Comparison of ENCODE assay signal across 4 cellular contexts in the genomic region with DNA sequence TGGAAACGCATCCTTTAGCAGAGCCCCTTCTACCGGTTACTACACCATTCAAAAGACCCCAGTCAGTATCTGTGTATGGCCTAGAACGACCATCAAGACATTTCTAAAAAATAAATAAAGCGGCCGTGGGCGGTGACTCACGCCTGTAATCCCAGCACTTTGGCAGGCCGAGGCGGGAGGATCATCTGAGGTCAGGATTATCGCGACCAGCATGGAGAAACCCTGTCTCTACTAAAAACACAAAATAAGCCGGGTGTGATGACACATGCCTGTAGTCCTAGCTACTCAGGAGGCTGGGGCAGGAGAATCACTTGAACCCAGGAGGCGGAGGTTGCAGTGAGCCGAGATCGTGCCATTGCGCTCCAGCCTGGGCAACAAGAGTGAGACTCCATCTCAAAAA. TPM values are rescaled to one million over a fixed set of nuclear protein-coding genes. Genes with fewer than 3 reads are reported as not detected.
"Had no signal": no experiment of that assay in that cellular context is flagged by ENCODE, and none has a peak within 500 bp of the region (broad histone marks: within the 10 kb centered on the region; RNA-seq: fewer than 3 reads in every experiment).

No MANE protein-coding gene starts in this region.

RNA-seq across cellular contexts. Expression of a gene that starts 53.0 kb away (rescaled TPM):
- total RNA-seq: osteoblast, subcutaneous adipose tissue, tibial nerve had no signal
- polyA plus RNA-seq: neural cell had no signal
